In genomic region chr1:212639524-212639923, GRCh38 we compare ENCODE assay signal across 7 cellular contexts. TPM values are rescaled to one million over a fixed set of nuclear protein-coding genes. Genes with fewer than 3 reads are reported as not detected.
DNase-seq lines count a peak whose midpoint lies in the region; ATAC-seq and TF ChIP-seq lines count a peak whose summit lies in the region.
"Not testable (repeated sequence)": the region's sequence is repeated elsewhere in the genome, so short reads cannot be mapped to it uniquely, and the experiment has no call there.

No MANE protein-coding gene starts in this region.

- TF ChIP-seq POLR2A in heart left ventricle (IDR thresholded peaks at IDR 0.05): not testable (repeated sequence)

- not testable (repeated sequence) for H3K4me3 Mint-ChIP-seq in dendritic cell treated with granulocyte-macrophage colony-stimulating factor and Interleukin-4, amounts not matched to agents 40 ng/mL and 50 ng/mL, for 4 days

- not testable (repeated sequence) for H3K18ac ChIP-seq in mesenchymal stem cell (ENCODE audit: low read depth in 1 of 2, low read length in 2 of 2)

- H3K4me3 ChIP-seq in BLaER1 treated with 17β-estradiol and CSF1 and Interleukin-3, amounts not matched to agents 10 nM and 100 nM; heart left ventricle; mesenchymal stem cell (ENCODE audit: insufficient read depth in 1 of 2, low read depth in 1 of 2, low read length in 2 of 2); skin epidermis; thoracic aorta: not testable (repeated sequence)
- peak overlapping the region; percentile 18 for H3K4me3 ChIP-seq in adipocyte (ENCODE audit: low read length)

- H3K4me1 ChIP-seq in BLaER1 treated with 17β-estradiol and CSF1 and Interleukin-3, amounts not matched to agents 10 nM and 100 nM: peaks cover 60 to 65% (median 64%) of the 10 kb centered on the region in 10 experiments
- H3K4me1 ChIP-seq in adipocyte (ENCODE audit: control insufficient read depth, insufficient read depth, low read length): peaks cover 54% of the 10 kb centered on the region
- H3K4me1 ChIP-seq in heart left ventricle: peaks cover 3 to 56% (median 43%) of the 10 kb centered on the region in 12 donors
- not testable (repeated sequence) for H3K4me1 ChIP-seq in mesenchymal stem cell (ENCODE audit: control insufficient read depth, insufficient read depth, low read depth, low read length)
- peaks cover 17 to 45% of the 10 kb centered on the region in 2 donors for H3K4me1 ChIP-seq in thoracic aorta (ENCODE audit: control insufficient read depth in 1 of 2, low read depth in 2 of 2)

- H2AFZ ChIP-seq in mesenchymal stem cell (ENCODE audit: low read depth, low read length): not testable (repeated sequence)

- ATAC-seq in heart left ventricle; thoracic aorta (ENCODE audit: insufficient number of reproducible peaks, low FRiP score, low read depth): not testable (repeated sequence)

- TF ChIP-seq CTCF in heart left ventricle (IDR thresholded peaks at IDR 0.05); thoracic aorta (IDR thresholded peaks at IDR 0.05): not testable (repeated sequence)

- intact Hi-C loops in dendritic cell treated with granulocyte-macrophage colony-stimulating factor and Interleukin-4, amounts not matched to agents 40 ng/mL and 50 ng/mL, for 4 days (cut with micrococcal nuclease): not testable (repeated sequence)
- intact Hi-C loops in heart left ventricle (cut with DNase I): loop anchor here in 3 of 10 donors (2.0 kb wide), 2 partner anchors 25 to 31 kb away; partner anchors contain the start of gene ATF3 (in 3 of the 3)

- not testable (repeated sequence) for H4K20me1 ChIP-seq in BLaER1 treated with 17β-estradiol and CSF1 and Interleukin-3, amounts not matched to agents 10 nM and 100 nM

- H3K9me3 Mint-ChIP-seq in dendritic cell treated with granulocyte-macrophage colony-stimulating factor and Interleukin-4, amounts not matched to agents 40 ng/mL and 50 ng/mL, for 4 days: peaks cover 24% of the 10 kb centered on the region

- peak overlapping the region in 1 of 2 experiments; percentile 62 for H2BK12ac ChIP-seq in mesenchymal stem cell (ENCODE audit: low read length in 2 of 2)

- H3K27ac ChIP-seq in BLaER1 treated with 17β-estradiol and CSF1 and Interleukin-3, amounts not matched to agents 10 nM and 100 nM: peak overlapping the region; percentile 2 to 98 (median 96); a peak in 19 of 22 replicates
- H3K27ac ChIP-seq in heart left ventricle: peak overlapping the region; percentile 68 to 95 (median 78)
- not testable (repeated sequence) for H3K27ac ChIP-seq in mesenchymal stem cell (ENCODE audit: low read length, poor library complexity, severe bottlenecking)
- H3K27ac ChIP-seq in skin epidermis: peak overlapping the region in 12 of 21 experiments; percentile 2 to 72 (median 40)
- peak overlapping the region; percentile 61 to 78 for H3K27ac ChIP-seq in thoracic aorta

- not testable (repeated sequence) for H3K36me3 ChIP-seq in BLaER1 treated with 17β-estradiol and CSF1 and Interleukin-3, amounts not matched to agents 10 nM and 100 nM; adipocyte (ENCODE audit: control insufficient read depth, insufficient read depth, low read length, severe bottlenecking); heart left ventricle; mesenchymal stem cell (ENCODE audit: control insufficient read depth in 1 of 2, insufficient read depth in 2 of 2, low read depth in 1 of 2, low read length in 2 of 2); thoracic aorta

- H4K91ac ChIP-seq in mesenchymal stem cell (ENCODE audit: low read length): not testable (repeated sequence)

- 87 to 99% (median 95%) methylated on average over 2 of the region's 2 CpGs for WGBS in heart left ventricle, 4 donors
- 64% methylated on average over 2 of the region's 2 CpGs for WGBS in mesenchymal stem cell

- not testable (repeated sequence) for H4K8ac ChIP-seq in mesenchymal stem cell (ENCODE audit: low read length)

- H3K9ac ChIP-seq in BLaER1 treated with 17β-estradiol and CSF1 and Interleukin-3, amounts not matched to agents 10 nM and 100 nM: peak overlapping the region in 3 of 11 experiments; percentile 87 to 89 (median 88); a peak in 6 of 22 replicates
- H3K9ac ChIP-seq in adipocyte (ENCODE audit: low read length): peak overlapping the region; percentile 86
- H3K9ac ChIP-seq in mesenchymal stem cell (ENCODE audit: low read length): peak overlapping the region; percentile 82

- peaks cover 53% of the 10 kb centered on the region for H3K4me1 Mint-ChIP-seq in dendritic cell treated with granulocyte-macrophage colony-stimulating factor and Interleukin-4, amounts not matched to agents 40 ng/mL and 50 ng/mL, for 4 days (ENCODE audit: low read depth)

- H3K4me2 ChIP-seq in BLaER1 treated with 17β-estradiol and CSF1 and Interleukin-3, amounts not matched to agents 10 nM and 100 nM: peak overlapping the region; percentile 80 to 95 (median 90)
- H3K4me2 ChIP-seq in mesenchymal stem cell (ENCODE audit: low read length, poor library complexity, severe bottlenecking): not testable (repeated sequence)

- not testable (repeated sequence) for H3K79me1 ChIP-seq in mesenchymal stem cell (replicated peaks; ENCODE audit: low read length, poor library complexity, severe bottlenecking)

- not testable (repeated sequence) for H2BK120ac ChIP-seq in mesenchymal stem cell (ENCODE audit: low read depth, low read length)

- not testable (repeated sequence) for H3K23ac ChIP-seq in mesenchymal stem cell (ENCODE audit: low read length in 2 of 2)

- not testable (repeated sequence) for H2AK5ac ChIP-seq in mesenchymal stem cell (ENCODE audit: low read length, severe bottlenecking)

- not testable (repeated sequence) for H3K4ac ChIP-seq in mesenchymal stem cell (ENCODE audit: low read depth in 1 of 2, low read length in 2 of 2)

- H3K14ac ChIP-seq in mesenchymal stem cell (ENCODE audit: low read length in 2 of 2): not testable (repeated sequence)

- H3K27ac Mint-ChIP-seq in dendritic cell treated with granulocyte-macrophage colony-stimulating factor and Interleukin-4, amounts not matched to agents 40 ng/mL and 50 ng/mL, for 4 days: peak overlapping the region; percentile 66

- peaks cover 0 to 22% (median 11%) of the 10 kb centered on the region in 11 experiments; a peak in 16 of 22 replicates for H3K9me3 ChIP-seq in BLaER1 treated with 17β-estradiol and CSF1 and Interleukin-3, amounts not matched to agents 10 nM and 100 nM (replicated peaks in 1 of 11)
- H3K9me3 ChIP-seq in adipocyte (ENCODE audit: control insufficient read depth, low read length): peaks cover 12% of the 10 kb centered on the region
- peaks cover 0 to 11% (median 2%) of the 10 kb centered on the region in 12 donors for H3K9me3 ChIP-seq in heart left ventricle
- peaks cover 10% of the 10 kb centered on the region for H3K9me3 ChIP-seq in mesenchymal stem cell (ENCODE audit: control insufficient read depth, low read length)
- H3K9me3 ChIP-seq in thoracic aorta: not testable (repeated sequence)

- H2BK5ac ChIP-seq in mesenchymal stem cell (ENCODE audit: low read depth, low read length, poor library complexity, severe bottlenecking): not testable (repeated sequence)

- H3K36me3 Mint-ChIP-seq in dendritic cell treated with granulocyte-macrophage colony-stimulating factor and Interleukin-4, amounts not matched to agents 40 ng/mL and 50 ng/mL, for 4 days (ENCODE audit: low read depth): peaks cover 23% of the 10 kb centered on the region

- DNase-seq in adipocyte (ENCODE audit: low read depth); heart left ventricle; mesenchymal stem cell; thoracic aorta (ENCODE audit: low spot score): not testable (repeated sequence)

- H3K27me3 Mint-ChIP-seq in dendritic cell treated with granulocyte-macrophage colony-stimulating factor and Interleukin-4, amounts not matched to agents 40 ng/mL and 50 ng/mL, for 4 days: not testable (repeated sequence)

- not testable (repeated sequence) for H3K27me3 ChIP-seq in BLaER1 treated with 17β-estradiol and CSF1 and Interleukin-3, amounts not matched to agents 10 nM and 100 nM; adipocyte (replicated peaks; ENCODE audit: control insufficient read depth, insufficient read depth, low read length); heart left ventricle; mesenchymal stem cell (ENCODE audit: control insufficient read depth in 1 of 2, insufficient read depth in 1 of 2, low read length in 2 of 2); thoracic aorta (replicated peaks; ENCODE audit: insufficient read depth)

- not testable (repeated sequence) for H2BK15ac ChIP-seq in mesenchymal stem cell (ENCODE audit: low read depth, poor library complexity, severe bottlenecking)

RNA-seq across cellular contexts. Expression of gene ATF3, which starts 31.0 kb away (rescaled TPM):
- 10 to 100 TPM in 5 of 9 donors, 1 to 10 TPM in 4; 4.6 to 49.0 (median 11.0) TPM for total RNA-seq in heart left ventricle
- 10 to 100 TPM; 17.8 to 74.5 TPM for polyA plus RNA-seq in heart left ventricle
- 11.5 TPM for polyA plus RNA-seq in mesenchymal stem cell (2013, experiment 1 of 2)
- polyA plus RNA-seq in mesenchymal stem cell (2013, experiment 2 of 2): 9.7 TPM
- 100 to 1,000 TPM in 1 of 2 donors, 10 to 100 TPM in 1; 10.7 to 160 TPM for total RNA-seq in thoracic aorta
